In the genomic region with DNA sequence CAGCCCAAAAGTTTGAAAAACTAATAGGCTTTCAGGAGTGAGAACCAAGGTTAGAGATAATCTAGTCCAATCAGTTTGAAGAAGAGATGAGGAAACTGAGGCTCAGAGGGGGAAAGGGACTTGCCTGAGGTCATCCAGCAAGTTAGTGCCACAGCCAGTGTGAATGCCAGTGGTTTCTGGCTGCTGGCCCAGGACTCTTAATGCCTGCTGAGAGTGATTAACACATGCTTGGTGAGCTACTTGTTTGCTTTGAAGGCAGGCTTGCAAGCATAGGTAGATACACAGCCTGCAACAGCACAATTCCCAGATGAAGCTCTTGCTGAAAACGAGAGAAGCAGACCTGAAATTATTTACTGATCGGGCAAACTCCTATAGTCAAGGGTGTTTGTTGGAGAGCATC, we compare ENCODE assay signal across 17 cellular contexts.
DNase-seq lines count a peak whose midpoint lies in the region; ATAC-seq and TF ChIP-seq lines count a peak whose summit lies in the region.
"Had no signal": no experiment of that assay in that cellular context is flagged by ENCODE, and none has a peak within 500 bp of the region (broad histone marks: within the 10 kb centered on the region; RNA-seq: fewer than 3 reads in every experiment).

No MANE protein-coding gene starts in this region.

- H3K27ac ChIP-seq in left ventricle myocardium inferior (replicated peaks) = peak overlapping the region; percentile 93
- H3K27ac ChIP-seq: hepatocyte, KMS-11 had no signal

- peak; percentile 12 for ATAC-seq in Right ventricle myocardium inferior
- no peak for ATAC-seq in effector memory CD8-positive, alpha-beta T cell (replicated peaks)
- no peak for ATAC-seq in GM18517 (IDR thresholded peaks at IDR 0.05; ENCODE audit: unreplicated experiment)
- ATAC-seq: left colon had no signal

- peaks cover 10% of the 10 kb centered on the region for H3K27me3 ChIP-seq in left ventricle myocardium inferior (ENCODE audit: low read depth)

- H3K9me3 Mint-ChIP-seq in effector memory CD8-positive, alpha-beta T cell = peaks cover 0 to 2% of the 10 kb centered on the region in 2 donors
- H3K9me3 Mint-ChIP-seq: activated naive CD4-positive, alpha-beta T cell treated with anti-CD3 and anti-CD28 coated beads for 36 hours; type B pancreatic cell had no signal

- H3K4me3 ChIP-seq in left ventricle myocardium inferior = no peak overlapping the region
- H3K4me3 ChIP-seq: hepatocyte had no signal

- intact Hi-C loops in Right ventricle myocardium inferior (cut with DNase I) = loop anchor here (10.0 kb wide), 1 partner anchor 849 kb away; no protein-coding TSS in a partner anchor
- intact Hi-C loops in cardiac septum (cut with DNase I) = loop anchor here (2.0 to 10.0 kb wide), 3 partner anchors 19 to 641 kb away; no protein-coding TSS in a partner anchor
- intact Hi-C loops in left ventricle myocardium inferior (cut with micrococcal nuclease) = no loop called here

- H3K4me3 Mint-ChIP-seq in effector memory CD8-positive, alpha-beta T cell = no peak overlapping the region
- H3K4me3 Mint-ChIP-seq: activated naive CD4-positive, alpha-beta T cell treated with anti-CD3 and anti-CD28 coated beads for 36 hours; type B pancreatic cell had no signal

- TF ChIP-seq CTCF in left ventricle myocardium inferior (IDR thresholded peaks at IDR 0.05; ENCODE audit: borderline replicate concordance) = no peak

- DNase-seq in Right ventricle myocardium inferior (ENCODE audit: missing footprints) (peak; percentile 81), cardiac septum (ENCODE audit: low spot score) (no peak), NCI-H69 (lab: John Stamatoyannopoulos, UW) (peak; percentile 95), left ventricle myocardium inferior (peak; percentile 77), ureter (ENCODE audit: low spot score) (no peak), dermis blood vessel endothelial cell (no peak)
- DNase-seq in effector memory CD8-positive, alpha-beta T cell = no peak
- DNase-seq: activated CD4-positive, alpha-beta T cell treated with anti-CD3 and anti-CD28 coated beads for 48 hours; activated naive CD4-positive, alpha-beta T cell treated with anti-CD3 and anti-CD28 coated beads for 36 hours; left colon; NCI-H1436 treated with DMSO at 0.1 percent for 48 hours; stimulated activated naive CD4-positive, alpha-beta T cell treated with Interleukin-2 at 50 U/mL for 16 hours; T-helper 9 cell had no signal

- H3K9me3 ChIP-seq in left ventricle myocardium inferior (replicated peaks) = no peaks in the 10 kb centered on the region

- no peaks in the 10 kb centered on the region for H3K36me3 ChIP-seq in left ventricle myocardium inferior

- H3K27ac Mint-ChIP-seq in effector memory CD8-positive, alpha-beta T cell = no peak overlapping the region
- H3K27ac Mint-ChIP-seq: activated naive CD4-positive, alpha-beta T cell treated with anti-CD3 and anti-CD28 coated beads for 36 hours; type B pancreatic cell had no signal

- H3K4me1 ChIP-seq in left ventricle myocardium inferior = peaks cover 58% of the 10 kb centered on the region

- H3K36me3 Mint-ChIP-seq in effector memory CD8-positive, alpha-beta T cell (ENCODE audit: insufficient read depth) = no peaks in the 10 kb centered on the region
- H3K36me3 Mint-ChIP-seq: type B pancreatic cell had no signal

- peaks cover 16 to 27% of the 10 kb centered on the region in 2 donors for H3K27me3 Mint-ChIP-seq in effector memory CD8-positive, alpha-beta T cell

- peaks cover 2 to 8% of the 10 kb centered on the region in 2 donors for H3K4me1 Mint-ChIP-seq in effector memory CD8-positive, alpha-beta T cell (ENCODE audit: low read depth in 2 of 2)

Comparison
In these comparisons a context has a peak if more than half of its experiments do, and no peak if none do; other contexts are left out.
1. DNase-seq: peak in Right ventricle myocardium inferior (single experiment), NCI-H69 (single experiment) and left ventricle myocardium inferior (single experiment); none in cardiac septum (single experiment), ureter (single experiment), effector memory CD8-positive, alpha-beta T cell (0 of 3) and dermis blood vessel endothelial cell (single experiment).